9 cellular contexts compared by ENCODE assay signal in the genomic region with DNA sequence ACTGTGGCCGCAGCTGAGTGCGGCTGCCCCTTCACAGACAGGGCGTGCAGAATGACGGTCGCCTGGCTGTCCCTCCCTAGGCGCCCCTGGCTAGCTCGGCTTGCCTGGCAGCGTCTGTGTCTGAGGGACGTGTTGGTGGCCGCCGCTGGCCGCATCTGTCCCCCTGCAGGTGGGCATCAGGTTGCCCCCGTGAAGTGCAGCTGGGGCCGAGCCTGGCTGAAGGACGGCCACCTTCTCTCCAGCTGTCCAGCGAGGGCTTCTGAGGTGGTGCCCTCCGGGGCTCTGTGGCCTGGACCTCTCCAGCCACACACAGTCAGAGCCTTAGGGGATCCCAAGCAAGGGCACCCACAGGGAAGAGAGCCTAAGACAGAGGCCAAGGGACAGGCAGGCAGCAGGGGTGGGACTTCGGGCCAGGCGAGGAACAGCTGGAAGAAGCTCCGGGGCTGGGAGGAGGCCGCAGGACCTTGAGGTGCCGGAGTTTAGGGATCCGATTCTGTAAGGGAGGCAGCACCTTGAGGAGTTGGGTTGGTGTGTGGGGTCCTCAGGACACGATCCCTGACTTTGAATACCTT.
DNase-seq lines count a peak whose midpoint lies in the region; ATAC-seq, FAIRE-seq and TF ChIP-seq lines count a peak whose summit lies in the region.
"Had no signal": no experiment of that assay in that cellular context is flagged by ENCODE, and none has a peak within 500 bp of the region (broad histone marks: within the 10 kb centered on the region; RNA-seq: fewer than 3 reads in every experiment).

No MANE protein-coding gene starts in this region.

- DNase-seq in H9 (peak; percentile 34), small intestine (no peak), MV-4-11 (lab: John Stamatoyannopoulos, UW) (no peak), GF-D8 (lab: John Stamatoyannopoulos, UW) (no peak)
- DNase-seq in activated T-helper 2 cell treated with anti-CD3 and anti-CD28 coated beads, Interferon-gamma antibody, Interleukin-2, Interleukin-4, amounts not matched to agents 10 μg/mL and 5 μg/mL and 100 μg/mL, durations not matched to agents 14 hours and 24 hours and 36 hours (ENCODE audit: low spot score): no peak
- no peak for DNase-seq in stimulated activated CD4-positive, alpha-beta T cell treated with anti-CD3 and anti-CD28 coated beads, Interleukin-12 subunit alpha, Interleukin-12 subunit beta, amount 100 ng/mL, for 4 hours
- DNase-seq: NCI-H1436 treated with DMSO at 0.1 percent for 48 hours had no signal

- H3K4me1 Mint-ChIP-seq in H9: peaks cover 8 to 14% of the 10 kb centered on the region in 2 experiments
- peaks cover 10% of the 10 kb centered on the region for H3K4me1 Mint-ChIP-seq in activated T-helper 2 cell treated with anti-CD3 and anti-CD28 coated beads, Interferon-gamma antibody, Interleukin-2, Interleukin-4, amounts not matched to agents 10 μg/mL and 5 μg/mL and 100 μg/mL, durations not matched to agents 14 hours and 24 hours and 36 hours (ENCODE audit: low read depth)

- H3K9ac ChIP-seq in H9 (ENCODE audit: extremely low read depth, insufficient read length, low read length) (no peak overlapping the region), iPS-18a (ENCODE audit: low read length) (no peak overlapping the region)

- no peak overlapping the region for H2AFZ ChIP-seq in H9 (ENCODE audit: low read length)

- H3K36me3 Mint-ChIP-seq in H9 (ENCODE audit: insufficient read depth in 1 of 3, low read depth in 3 of 3): no peaks in the 10 kb centered on the region
- no peaks in the 10 kb centered on the region for H3K36me3 Mint-ChIP-seq in activated T-helper 2 cell treated with anti-CD3 and anti-CD28 coated beads, Interferon-gamma antibody, Interleukin-2, Interleukin-4, amounts not matched to agents 10 μg/mL and 5 μg/mL and 100 μg/mL, durations not matched to agents 14 hours and 24 hours and 36 hours (ENCODE audit: low read depth)

- TF ChIP-seq CTCF in H9 (conservative IDR thresholded peaks at IDR 0.05): peak; percentile 7; the same call in 1 of the 3 replicates

- H3K27ac ChIP-seq in H9 (ENCODE audit: insufficient read length, low read depth, low read length): no peak overlapping the region
- H3K27ac ChIP-seq in iPS-18a (ENCODE audit: low read length): no peak overlapping the region
- peak overlapping the region; percentile 92 to 97 for H3K27ac ChIP-seq in small intestine (ENCODE audit: low read depth in 1 of 2, low read length in 1 of 2)

- H3K79me2 ChIP-seq in H9 (ENCODE audit: insufficient read depth, low read length): no peaks in the 10 kb centered on the region

- no peak overlapping the region for H3K14ac ChIP-seq in H9 (ENCODE audit: insufficient read depth, low read length)

- H3K27me3 ChIP-seq in H9 (ENCODE audit: insufficient read depth, low read length): peaks cover 3% of the 10 kb centered on the region; the same call in 1 of the 2 replicates
- H3K27me3 ChIP-seq in iPS-18a (ENCODE audit: control insufficient read depth, insufficient read depth, low read length): peaks cover 37% of the 10 kb centered on the region
- H3K27me3 ChIP-seq in small intestine (ENCODE audit: control insufficient read depth in 2 of 2, insufficient read depth in 2 of 2, low read length in 2 of 2): no peaks in the 10 kb centered on the region

- no peak for FAIRE-seq in small intestine (lab: Jason Lieb, UNC)

- H2BK15ac ChIP-seq in H9 (ENCODE audit: low read depth, low read length): no peak overlapping the region

- H3K79me1 ChIP-seq in H9 (ENCODE audit: insufficient read depth, low read depth, low read length, poor library complexity, severe bottlenecking): no peaks in the 10 kb centered on the region

- ATAC-seq in HG02840 (IDR thresholded peaks at IDR 0.05; ENCODE audit: low FRiP score, unreplicated experiment): no peak

- no peaks in the 10 kb centered on the region for H3K36me3 ChIP-seq in iPS-18a (ENCODE audit: control insufficient read depth, low read depth, low read length)
- no peaks in the 10 kb centered on the region for H3K36me3 ChIP-seq in small intestine (ENCODE audit: control insufficient read depth in 2 of 2, insufficient read depth in 2 of 2, low read length in 2 of 2)

- no peak overlapping the region for H4K8ac ChIP-seq in H9 (replicated peaks; ENCODE audit: insufficient read length, low read depth, low read length)

- no peak overlapping the region for H3T11ph ChIP-seq in H9 (ENCODE audit: low read length)

- H2BK12ac ChIP-seq in H9 (ENCODE audit: insufficient read length, low read depth, low read length): no peak overlapping the region

- H2BK120ac ChIP-seq in H9 (ENCODE audit: low read depth, low read length, poor library complexity, severe bottlenecking): no peak overlapping the region

- no peak overlapping the region for H3K23ac ChIP-seq in H9 (ENCODE audit: insufficient read length, low read depth, low read length)

- no peak overlapping the region for H2BK5ac ChIP-seq in H9 (ENCODE audit: insufficient read length, low read length)

- no peak overlapping the region for H3K18ac ChIP-seq in H9 (ENCODE audit: insufficient read length, low read depth, low read length)

- peak overlapping the region; percentile 56 for H3K4me2 ChIP-seq in H9 (ENCODE audit: insufficient read depth, insufficient read length, low read length)

- peak overlapping the region; percentile 66 to 78 for H3K4me3 Mint-ChIP-seq in H9
- H3K4me3 Mint-ChIP-seq in activated T-helper 2 cell treated with anti-CD3 and anti-CD28 coated beads, Interferon-gamma antibody, Interleukin-2, Interleukin-4, amounts not matched to agents 10 μg/mL and 5 μg/mL and 100 μg/mL, durations not matched to agents 14 hours and 24 hours and 36 hours (ENCODE audit: low read depth): peak overlapping the region; percentile 79

- peak overlapping the region; percentile 68 for H3K4me3 ChIP-seq in iPS-18a (ENCODE audit: low read length)
- H3K4me3 ChIP-seq in small intestine (ENCODE audit: low read depth in 1 of 2, low read length in 2 of 2): peak overlapping the region; percentile 55 to 58

- H4K5ac ChIP-seq in H9 (ENCODE audit: insufficient read length, low read depth, low read length): no peak overlapping the region

- peaks cover 59% of the 10 kb centered on the region for H3K27me3 Mint-ChIP-seq in H9 (ENCODE audit: low read depth)
- H3K27me3 Mint-ChIP-seq in activated T-helper 2 cell treated with anti-CD3 and anti-CD28 coated beads, Interferon-gamma antibody, Interleukin-2, Interleukin-4, amounts not matched to agents 10 μg/mL and 5 μg/mL and 100 μg/mL, durations not matched to agents 14 hours and 24 hours and 36 hours (ENCODE audit: low read depth): peaks cover 33% of the 10 kb centered on the region

- WGBS in H9 (ENCODE audit: extremely low coverage, insufficient read length, low lambda C conversion rate): no CpG with 5 or more reads among the region's 24 CpGs
- WGBS in small intestine, 3 donors: 59 to 68% (median 63%) methylated on average over 23 to 24 of the region's 24 CpGs

- no peak overlapping the region for H2AK5ac ChIP-seq in H9 (ENCODE audit: insufficient read length, low read length)

- no peak overlapping the region for H3K56ac ChIP-seq in H9 (ENCODE audit: insufficient read length, low read depth, low read length)

- H3K4me1 ChIP-seq in H9 (ENCODE audit: insufficient read depth, low read length) (no peaks in the 10 kb centered on the region), iPS-18a (ENCODE audit: control insufficient read depth, low read depth, low read length) (peaks cover 3% of the 10 kb centered on the region), small intestine (ENCODE audit: control insufficient read depth in 2 of 2, insufficient read depth in 1 of 2, low read depth in 1 of 2, low read length in 1 of 2) (no peaks in the 10 kb centered on the region)

- H4K91ac ChIP-seq in H9 (ENCODE audit: insufficient read length, low read depth, low read length): no peak overlapping the region

- intact Hi-C loops in activated T-helper 2 cell treated with anti-CD3 and anti-CD28 coated beads, Interferon-gamma antibody, Interleukin-2, Interleukin-4, amounts not matched to agents 10 μg/mL and 5 μg/mL and 100 μg/mL, durations not matched to agents 14 hours and 24 hours and 36 hours (cut with micrococcal nuclease): no loop called here

- H3K23me2 ChIP-seq in H9 (ENCODE audit: insufficient read length, low read depth, low read length, poor library complexity, severe bottlenecking): peaks cover 14% of the 10 kb centered on the region

- H3K27ac Mint-ChIP-seq in H9: no peak overlapping the region
- H3K27ac Mint-ChIP-seq in activated T-helper 2 cell treated with anti-CD3 and anti-CD28 coated beads, Interferon-gamma antibody, Interleukin-2, Interleukin-4, amounts not matched to agents 10 μg/mL and 5 μg/mL and 100 μg/mL, durations not matched to agents 14 hours and 24 hours and 36 hours: no peak overlapping the region

- H4K20me1 ChIP-seq in H9 (ENCODE audit: control insufficient read depth, insufficient read depth, insufficient read length): no peaks in the 10 kb centered on the region

- H3K4ac ChIP-seq in H9 (ENCODE audit: low read depth, low read length): no peak overlapping the region

- no peaks in the 10 kb centered on the region for H3K9me3 ChIP-seq in H9 (ENCODE audit: control insufficient read depth, low read depth, low read length)
- no peaks in the 10 kb centered on the region for H3K9me3 ChIP-seq in iPS-18a (ENCODE audit: control insufficient read depth, low read depth, low read length)
- no peaks in the 10 kb centered on the region for H3K9me3 ChIP-seq in small intestine (ENCODE audit: control insufficient read depth, low read depth)

- no peak overlapping the region for H2BK20ac ChIP-seq in H9 (ENCODE audit: low read depth, low read length, poor library complexity, severe bottlenecking)

- no peaks in the 10 kb centered on the region; a peak in 2 of 5 replicates for H3K9me3 Mint-ChIP-seq in H9
- peaks cover 4% of the 10 kb centered on the region for H3K9me3 Mint-ChIP-seq in activated T-helper 2 cell treated with anti-CD3 and anti-CD28 coated beads, Interferon-gamma antibody, Interleukin-2, Interleukin-4, amounts not matched to agents 10 μg/mL and 5 μg/mL and 100 μg/mL, durations not matched to agents 14 hours and 24 hours and 36 hours

Comparison
In these comparisons a context has a peak if more than half of its experiments do, and no peak if none do; other contexts are left out.
1. H3K27ac ChIP-seq: peak in small intestine (2 of 2); none in H9 (single experiment) and iPS-18a (single experiment).